In genomic region chr5:141914154-141914743, GRCh38 we compare ENCODE assay signal across 1 cellular context.
TF ChIP-seq lines count a peak whose summit lies in the region.

No MANE protein-coding gene starts in this region.

TF ChIP-seq in HepG2, 621 proteins besides CTCF, POLR2A, EP300 and RAD21 (continued from another document and continues in another):
- TF ChIP-seq ZNF205 (CRISPR knock-in tag; IDR thresholded peaks at IDR 0.05) = no peak
- TF ChIP-seq KIAA2018 (CRISPR knock-in tag; IDR thresholded peaks at IDR 0.05; ENCODE audit: borderline replicate concordance) = no peak
- no peak for TF ChIP-seq ZNF580 (CRISPR knock-in tag; IDR thresholded peaks at IDR 0.05; ENCODE audit: borderline replicate concordance, low read depth)
- no peak for TF ChIP-seq ZBTB10 (CRISPR knock-in tag; IDR thresholded peaks at IDR 0.05; ENCODE audit: borderline replicate concordance)
- TF ChIP-seq HCFC1 (IDR thresholded peaks at IDR 0.05; ENCODE audit: low read depth, low read length) = no peak
- no peak for TF ChIP-seq SMC3 (IDR thresholded peaks at IDR 0.05; ENCODE audit: low read length)
- TF ChIP-seq ZFP36 (IDR thresholded peaks at IDR 0.05; ENCODE audit: borderline replicate concordance, low read depth, low read length, partially characterized antibody) = no peak
- no peak for TF ChIP-seq BCLAF1 (IDR thresholded peaks at IDR 0.05)
- 0 out of 2 replicates have a peak, but pooled peaks have one; percentile 20 for TF ChIP-seq NR2F6 (IDR thresholded peaks at IDR 0.05)
- 0 out of 2 replicates have a peak, but pooled peaks have one; percentile 57 for TF ChIP-seq NR2F6 (CRISPR knock-in tag; IDR thresholded peaks at IDR 0.05)
- no peak for TF ChIP-seq DDIT3 (CRISPR knock-in tag; IDR thresholded peaks at IDR 0.05)
- TF ChIP-seq EHMT2 (IDR thresholded peaks at IDR 0.05; ENCODE audit: borderline replicate concordance, low read depth, low read length) = no peak
- no peak for TF ChIP-seq RNF219 (CRISPR knock-in tag; IDR thresholded peaks at IDR 0.05)
- TF ChIP-seq AKAP8 (CRISPR knock-in tag; IDR thresholded peaks at IDR 0.05) = no peak
- TF ChIP-seq ZNF576 (CRISPR knock-in tag; IDR thresholded peaks at IDR 0.05) = no peak
- no peak for TF ChIP-seq SUZ12 (IDR thresholded peaks at IDR 0.05; ENCODE audit: low read depth, low read length)
- no peak for TF ChIP-seq ZHX1 (CRISPR knock-in tag; IDR thresholded peaks at IDR 0.05; ENCODE audit: low read depth)
- TF ChIP-seq ZSCAN29 (CRISPR knock-in tag; conservative IDR thresholded peaks at IDR 0.05) = no peak
- TF ChIP-seq ZFP37 (CRISPR knock-in tag; IDR thresholded peaks at IDR 0.05; ENCODE audit: borderline replicate concordance) = no peak
- TF ChIP-seq YEATS4 (CRISPR knock-in tag; IDR thresholded peaks at IDR 0.05; ENCODE audit: borderline replicate concordance) = peak; percentile 35; the same call in 1 of the 2 replicates
- no peak for TF ChIP-seq KDM4B (CRISPR knock-in tag; IDR thresholded peaks at IDR 0.05)
- TF ChIP-seq MYNN (CRISPR knock-in tag; IDR thresholded peaks at IDR 0.05; ENCODE audit: low read depth) = no peak
- no peak for TF ChIP-seq ZNF790 (CRISPR knock-in tag; IDR thresholded peaks at IDR 0.05; ENCODE audit: borderline replicate concordance)
- 0 out of 2 replicates have a peak, but pooled peaks have one; percentile 29 for TF ChIP-seq NR2C2 (CRISPR knock-in tag; IDR thresholded peaks at IDR 0.05; ENCODE audit: borderline replicate concordance)
- TF ChIP-seq KDM5B (CRISPR knock-in tag; IDR thresholded peaks at IDR 0.05; ENCODE audit: borderline replicate concordance) = no peak; the same call in 1 of the 2 replicates
- TF ChIP-seq HOXA9 (CRISPR knock-in tag; IDR thresholded peaks at IDR 0.05; ENCODE audit: borderline replicate concordance) = no peak
- no peak for TF ChIP-seq ZNF597 (CRISPR knock-in tag; IDR thresholded peaks at IDR 0.05)
- no peak for TF ChIP-seq PRPF4 (IDR thresholded peaks at IDR 0.05; ENCODE audit: low read depth, low read length, poor library complexity, severe bottlenecking)
- no peak for TF ChIP-seq FOXK1 (CRISPR knock-in tag; IDR thresholded peaks at IDR 0.05; ENCODE audit: borderline replicate concordance, low read depth)
- TF ChIP-seq ARNTL (CRISPR knock-in tag; IDR thresholded peaks at IDR 0.05) = peak; percentile 69
- no peak for TF ChIP-seq NFYC (CRISPR knock-in tag; IDR thresholded peaks at IDR 0.05)
- TF ChIP-seq TCF7L2 (IDR thresholded peaks at IDR 0.05; ENCODE audit: low read depth, low read length) = no peak
- no peak for TF ChIP-seq EZH2 (conservative IDR thresholded peaks at IDR 0.05; ENCODE audit: low read depth, low read length)
- TF ChIP-seq ZNF768 (CRISPR knock-in tag; IDR thresholded peaks at IDR 0.05) = peak; percentile 44; the same call in 1 of the 2 replicates
- TF ChIP-seq ZNF180 (CRISPR knock-in tag; IDR thresholded peaks at IDR 0.05; ENCODE audit: borderline replicate concordance, low read depth) = no peak
